In genomic region chr12:115543269-115543668, GRCh38 we compare ENCODE assay signal across 22 cellular contexts.
DNase-seq lines count a peak whose midpoint lies in the region; ATAC-seq lines count a peak whose summit lies in the region.
"Had no signal": no experiment of that assay in that cellular context is flagged by ENCODE, and none has a peak within 500 bp of the region (broad histone marks: within the 10 kb centered on the region; RNA-seq: fewer than 3 reads in every experiment).

No MANE protein-coding gene starts in this region.

- H3K4me1 ChIP-seq in iPS-20b (ENCODE audit: insufficient read depth, low read length): peaks cover 6% of the 10 kb centered on the region; the same call in 1 of the 2 replicates
- H3K4me1 ChIP-seq: Caco-2 had no signal

- no peaks in the 10 kb centered on the region for H3K27me3 ChIP-seq in iPS-20b (ENCODE audit: insufficient read depth, low read length)

- peak; percentile 33 for DNase-seq in ELR (ENCODE audit: low read depth)
- peak; percentile 6 for DNase-seq in HT1080 (ENCODE audit: low read depth)
- peak; percentile 40 for DNase-seq in amniotic epithelial cell (ENCODE audit: low read depth)
- DNase-seq in activated CD8-positive, alpha-beta T cell treated with anti-CD3 and anti-CD28 coated beads, Interleukin-2, amount 10 ng/mL, durations not matched to agents 7 days and 5 days: no peak
- DNase-seq in NCI-H1930 (lab: John Stamatoyannopoulos, UW): no peak
- no peak for DNase-seq in RKO (ENCODE audit: low spot score)
- no peak for DNase-seq in hypothalamus (lab: John Stamatoyannopoulos, UW)
- DNase-seq: Caco-2; CD4-positive, CD25-positive, alpha-beta regulatory T cell; DMS153; GOT3; HFFc6; Kasumi-1; MV-4-11; NCI-H1417; NCI-H2081; NCI-H510A; NCI-H774; T-cell had no signal

- no peak overlapping the region for H3K4me3 Mint-ChIP-seq in activated CD8-positive, alpha-beta T cell treated with anti-CD3 and anti-CD28 coated beads, Interleukin-2, amount 10 ng/mL, durations not matched to agents 7 days and 5 days
- H3K4me3 Mint-ChIP-seq: B cell; CD4-positive, CD25-positive, alpha-beta regulatory T cell; HFFc6; T-cell had no signal

- ATAC-seq in activated CD8-positive, alpha-beta T cell treated with anti-CD3 and anti-CD28 coated beads, Interleukin-2, amount 10 ng/mL, durations not matched to agents 7 days and 5 days: no peak
- ATAC-seq: Right ventricle myocardium inferior, T-cell had no signal

- no peaks in the 10 kb centered on the region for H3K36me3 ChIP-seq in iPS-20b (ENCODE audit: insufficient read depth, low read depth, low read length)

- no peak overlapping the region for H3K27ac Mint-ChIP-seq in activated CD8-positive, alpha-beta T cell treated with anti-CD3 and anti-CD28 coated beads, Interleukin-2, amount 10 ng/mL, durations not matched to agents 7 days and 5 days
- H3K27ac Mint-ChIP-seq: B cell; CD4-positive, CD25-positive, alpha-beta regulatory T cell; HFFc6; T-cell had no signal

- no peaks in the 10 kb centered on the region for H3K9me3 Mint-ChIP-seq in activated CD8-positive, alpha-beta T cell treated with anti-CD3 and anti-CD28 coated beads, Interleukin-2, amount 10 ng/mL, durations not matched to agents 7 days and 5 days (ENCODE audit: insufficient read depth)

- H3K27me3 Mint-ChIP-seq in activated CD8-positive, alpha-beta T cell treated with anti-CD3 and anti-CD28 coated beads, Interleukin-2, amount 10 ng/mL, durations not matched to agents 7 days and 5 days (ENCODE audit: low read depth): no peaks in the 10 kb centered on the region
- H3K27me3 Mint-ChIP-seq: B cell; CD4-positive, CD25-positive, alpha-beta regulatory T cell; T-cell had no signal

- no peak overlapping the region for H3K9ac ChIP-seq in iPS-20b (ENCODE audit: low read depth, low read length)

- no peak overlapping the region for H3K27ac ChIP-seq in iPS-20b (ENCODE audit: low read length)

- POLR2A ChIA-PET in activated CD8-positive, alpha-beta T cell treated with anti-CD3 and anti-CD28 coated beads, Interleukin-2, amount 10 ng/mL, durations not matched to agents 7 days and 5 days (lab: Charles Lee): no interaction called here

- no peaks in the 10 kb centered on the region for H3K4me1 Mint-ChIP-seq in activated CD8-positive, alpha-beta T cell treated with anti-CD3 and anti-CD28 coated beads, Interleukin-2, amount 10 ng/mL, durations not matched to agents 7 days and 5 days (ENCODE audit: low read depth)
- H3K4me1 Mint-ChIP-seq: B cell; CD4-positive, CD25-positive, alpha-beta regulatory T cell; T-cell had no signal

- H3K9me3 ChIP-seq in iPS-20b (ENCODE audit: insufficient read depth, low read depth, low read length): no peaks in the 10 kb centered on the region
- H3K9me3 ChIP-seq: Caco-2 had no signal

- peak overlapping the region; percentile 16; the same call in 1 of the 2 replicates for H3K4me3 ChIP-seq in iPS-20b (ENCODE audit: low read length)

- CTCF ChIA-PET in activated CD8-positive, alpha-beta T cell treated with anti-CD3 and anti-CD28 coated beads, Interleukin-2, amount 10 ng/mL, durations not matched to agents 7 days and 5 days (lab: Charles Lee): no interaction called here

- no peaks in the 10 kb centered on the region for H3K36me3 Mint-ChIP-seq in activated CD8-positive, alpha-beta T cell treated with anti-CD3 and anti-CD28 coated beads, Interleukin-2, amount 10 ng/mL, durations not matched to agents 7 days and 5 days (ENCODE audit: low read depth)
- H3K36me3 Mint-ChIP-seq: CD4-positive, CD25-positive, alpha-beta regulatory T cell; T-cell had no signal

Comparison
In these comparisons a context has a peak if more than half of its experiments do, and no peak if none do; other contexts are left out.
1. DNase-seq: peak in ELR (single experiment), HT1080 (single experiment) and amniotic epithelial cell (single experiment); none in activated CD8-positive, alpha-beta T cell treated with anti-CD3 and anti-CD28 coated beads, Interleukin-2, amount 10 ng/mL, durations not matched to agents 7 days and 5 days (single experiment), NCI-H1930 (0 of 2), RKO (single experiment) and hypothalamus (0 of 51).